6 cellular contexts compared by ENCODE assay signal in genomic region chr5:129608350-129608749, GRCh38.
"Had no signal": no experiment of that assay in that cellular context is flagged by ENCODE, and none has a peak within 500 bp of the region (broad histone marks: within the 10 kb centered on the region; RNA-seq: fewer than 3 reads in every experiment).

No MANE protein-coding gene starts in this region.

- H3K27ac ChIP-seq: HL-60 had no signal

- H3K4me2 ChIP-seq: GM23338 had no signal

- H2AFZ ChIP-seq: GM23338 had no signal

- H3K4me3 ChIP-seq: GM23338 had no signal

- DNase-seq: H9, HCEC 1CT, KBM-7 had no signal

- ATAC-seq: GM23338, HepG2 had no signal
